ENCODE assay signal across 34 cellular contexts in the genomic region with DNA sequence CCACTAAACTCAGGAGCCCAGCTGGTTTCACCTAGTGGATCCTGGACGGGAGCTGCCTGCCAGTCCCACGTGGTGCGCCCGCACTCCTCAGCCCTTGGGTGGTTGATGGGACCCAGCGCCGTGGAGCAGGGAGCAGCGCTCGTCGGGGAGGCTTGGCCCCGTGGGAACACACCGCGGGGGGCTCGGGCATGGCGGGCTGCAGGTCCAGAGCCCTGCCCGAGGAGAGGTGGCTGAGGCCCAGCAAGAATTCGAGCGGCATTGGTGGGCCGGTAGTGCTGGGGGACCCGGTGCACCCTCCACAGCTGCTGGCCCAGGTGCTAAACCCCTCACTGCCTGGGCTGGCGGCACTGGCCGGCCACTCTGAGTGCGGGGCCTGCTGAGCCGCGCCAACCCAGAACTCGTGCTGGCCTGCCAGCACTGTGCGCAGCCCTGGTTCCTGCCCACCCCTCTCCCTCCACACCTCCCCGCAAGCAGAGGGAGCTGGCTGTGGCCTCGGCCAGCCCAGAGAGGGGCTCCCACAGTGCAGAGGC.
"Had no signal": no experiment of that assay in that cellular context is flagged by ENCODE, and none has a peak within 500 bp of the region (broad histone marks: within the 10 kb centered on the region; RNA-seq: fewer than 3 reads in every experiment).

No MANE protein-coding gene starts in this region.

- H3K27ac ChIP-seq: KMS-11 had no signal

- H3K4me3 ChIP-seq: MG63 had no signal

- DNase-seq: Karpas-422, Kasumi-1, MG63, MM.1S, MV-4-11, NCI-H1048, NCI-H1092, NCI-H1092 treated with DMSO at 0.1 percent for 48 hours, NCI-H1105, NCI-H1105 treated with DMSO at 0.1 percent for 48 hours, NCI-H1417, NCI-H1417 treated with DMSO at 0.1 percent for 48 hours, NCI-H1436, NCI-H1436 treated with DMSO at 0.1 percent for 48 hours, NCI-H146, NCI-H1694, NCI-H1694 treated with DMSO at 0.1 percent for 48 hours, NCI-H187, NCI-H187 treated with DMSO at 0.1 percent for 48 hours, NCI-H1930, NCI-H2029, NCI-H2029 treated with DMSO at 0.1 percent for 48 hours, NCI-H2081, NCI-H2081 treated with DMSO at 0.1 percent for 48 hours, NCI-H2107, NCI-H2171, NCI-H2171 treated with DMSO at 0.1 percent for 48 hours, NCI-H2227 treated with DMSO at 0.1 percent for 48 hours, NCI-H226, NCI-H345, NCI-H446, NCI-H446 treated with DMSO at 0.1 percent for 48 hours, NCI-H510A had no signal

- H3K27me3 ChIP-seq: MG63 had no signal
